In the genomic region with DNA sequence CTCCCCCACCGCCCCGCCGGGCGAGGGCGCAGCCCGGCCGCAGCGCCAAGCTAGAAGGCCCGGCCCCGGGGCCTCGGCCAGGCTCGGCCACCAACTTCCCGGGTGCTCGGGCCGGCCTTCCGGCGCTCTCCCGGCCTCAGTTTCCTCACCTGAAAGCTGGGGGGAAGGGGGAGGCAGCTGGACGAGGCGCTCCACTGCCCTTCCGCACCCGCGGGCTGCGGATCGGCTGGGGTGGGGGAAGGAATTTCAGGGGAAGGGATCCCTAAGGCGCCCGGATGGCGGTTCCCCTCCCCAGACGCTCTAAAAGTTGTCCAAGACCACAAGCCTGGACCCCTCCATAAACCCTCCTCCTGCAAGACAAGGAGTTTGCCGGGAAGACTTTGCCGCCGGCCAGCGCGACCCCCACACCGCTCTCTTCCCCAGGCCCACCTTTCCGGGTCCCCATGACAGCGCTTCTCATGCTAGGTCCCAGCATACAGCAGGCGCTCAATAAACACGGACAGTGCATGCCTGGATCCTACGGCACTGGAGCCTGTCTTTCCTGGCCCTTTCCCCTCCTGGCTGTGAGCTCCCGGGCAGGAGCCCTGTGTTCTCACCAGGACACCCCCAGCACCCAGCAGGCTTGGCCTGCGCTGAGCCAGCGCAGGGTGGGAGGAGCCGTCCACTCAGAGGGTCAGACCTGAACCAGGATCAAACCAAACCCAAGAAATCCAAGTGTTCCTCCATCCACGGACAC, we compare ENCODE assay signal across 11 cellular contexts. TPM values are rescaled to one million over a fixed set of nuclear protein-coding genes. Genes with fewer than 3 reads are reported as not detected.
DNase-seq lines count a peak whose midpoint lies in the region; ATAC-seq and TF ChIP-seq lines count a peak whose summit lies in the region.
"Had no signal": no experiment of that assay in that cellular context is flagged by ENCODE, and none has a peak within 500 bp of the region (broad histone marks: within the 10 kb centered on the region; RNA-seq: fewer than 3 reads in every experiment).

No MANE protein-coding gene starts in this region.

- peak overlapping the region; percentile 27 to 71 (median 47) for H3K4me3 Mint-ChIP-seq in CD4-positive, CD25-positive, alpha-beta regulatory T cell
- peak overlapping the region; percentile 57 for H3K4me3 Mint-ChIP-seq in glutamatergic neuron (ENCODE audit: unreplicated experiment)

- no peaks in the 10 kb centered on the region for H3K9me3 ChIP-seq in CD4-positive, CD25-positive, alpha-beta regulatory T cell (ENCODE audit: control insufficient read depth in 2 of 2, low read length in 2 of 2)
- H3K9me3 ChIP-seq in parathyroid adenoma (ENCODE audit: control insufficient read depth, low read length): no peaks in the 10 kb centered on the region

- CTCF ChIA-PET in RWPE1 (lab: Yijun Ruan, JAX): interaction anchor here (0.6 to 1.0 kb wide), 2 partner anchors 77 to 415 kb away, joined by 4 read pairs; no protein-coding TSS in a partner anchor

- H3K36me3 Mint-ChIP-seq in CD4-positive, CD25-positive, alpha-beta regulatory T cell: no peaks in the 10 kb centered on the region
- no peaks in the 10 kb centered on the region for H3K36me3 Mint-ChIP-seq in glutamatergic neuron (ENCODE audit: unreplicated experiment)

- no peak overlapping the region for H3K4me3 ChIP-seq in CD4-positive, CD25-positive, alpha-beta regulatory T cell (ENCODE audit: low read depth, low read length)
- peak overlapping the region; percentile 74 for H3K4me3 ChIP-seq in parathyroid adenoma (ENCODE audit: low read depth, low read length)

- peak overlapping the region; percentile 91 for H3K4me2 ChIP-seq in parathyroid adenoma (ENCODE audit: low read length)

- H3K27ac Mint-ChIP-seq in CD4-positive, CD25-positive, alpha-beta regulatory T cell: peak overlapping the region in 1 of 3 donors; percentile 62
- H3K27ac Mint-ChIP-seq in glutamatergic neuron (ENCODE audit: unreplicated experiment): no peak overlapping the region

- H3K36me3 ChIP-seq in CD4-positive, CD25-positive, alpha-beta regulatory T cell (ENCODE audit: control insufficient read depth, insufficient read depth, low read length): no peaks in the 10 kb centered on the region
- no peaks in the 10 kb centered on the region for H3K36me3 ChIP-seq in parathyroid adenoma (ENCODE audit: control insufficient read depth, insufficient read depth, low read length)

- peak overlapping the region; percentile 63 for H3K9ac ChIP-seq in parathyroid adenoma

- TF ChIP-seq CTCF in VCaP (conservative IDR thresholded peaks at IDR 0.05) (no peak), glutamatergic neuron (IDR thresholded peaks at IDR 0.05; ENCODE audit: partially characterized antibody, unreplicated experiment) (no peak), parathyroid adenoma (IDR thresholded peaks at IDR 0.05) (no peak), RWPE1 (conservative IDR thresholded peaks at IDR 0.05; ENCODE audit: low read depth) (no peak)

- peaks cover 13% of the 10 kb centered on the region for H3K4me1 ChIP-seq in CD4-positive, CD25-positive, alpha-beta regulatory T cell (ENCODE audit: control insufficient read depth, insufficient read depth, low read length, poor library complexity, severe bottlenecking)
- H3K4me1 ChIP-seq in parathyroid adenoma: peaks cover 5% of the 10 kb centered on the region

- peaks cover 0 to 13% (median 3%) of the 10 kb centered on the region in 4 donors for H3K4me1 Mint-ChIP-seq in CD4-positive, CD25-positive, alpha-beta regulatory T cell
- peaks cover 14% of the 10 kb centered on the region for H3K4me1 Mint-ChIP-seq in glutamatergic neuron (ENCODE audit: low read depth, unreplicated experiment)

- in situ Hi-C loops in G401 (cut with HindIII; ENCODE audit: low sequenced_read_pairs): no loop called here

- POLR2A ChIA-PET in RWPE1 (lab: Yijun Ruan, JAX; ENCODE audit: low non-redundant PET): no interaction called here

- ATAC-seq in CD4-positive, CD25-positive, alpha-beta regulatory T cell (ENCODE audit: low read depth in 2 of 2): no peak
- ATAC-seq: esophagus mucosa had no signal

- H3K9me3 Mint-ChIP-seq in CD4-positive, CD25-positive, alpha-beta regulatory T cell: peaks cover 0 to 2% (median 0%) of the 10 kb centered on the region in 7 donors
- H3K9me3 Mint-ChIP-seq in glutamatergic neuron (ENCODE audit: unreplicated experiment): no peaks in the 10 kb centered on the region

- no peaks in the 10 kb centered on the region for H3K27me3 ChIP-seq in CD4-positive, CD25-positive, alpha-beta regulatory T cell (ENCODE audit: control insufficient read depth, insufficient read depth, low read length)
- H3K27me3 ChIP-seq in parathyroid adenoma (ENCODE audit: control insufficient read depth, insufficient read depth, low read length): no peaks in the 10 kb centered on the region

- H2AFZ ChIP-seq in parathyroid adenoma: peak overlapping the region; percentile 84

- no peak overlapping the region for H3K27ac ChIP-seq in CD4-positive, CD25-positive, alpha-beta regulatory T cell (ENCODE audit: insufficient read depth, low read length, poor library complexity, severe bottlenecking)
- H3K27ac ChIP-seq in VCaP: peak overlapping the region; percentile 9; the same call in 1 of the 2 replicates
- no peak overlapping the region for H3K27ac ChIP-seq in parathyroid adenoma
- H3K27ac ChIP-seq in RWPE1: no peak overlapping the region

- peaks cover 57% of the 10 kb centered on the region for H3K27me3 Mint-ChIP-seq in CD4-positive, CD25-positive, alpha-beta regulatory T cell
- H3K27me3 Mint-ChIP-seq in glutamatergic neuron (ENCODE audit: unreplicated experiment): peaks cover 13% of the 10 kb centered on the region

- no peak for DNase-seq in CD4-positive, CD25-positive, alpha-beta regulatory T cell
- DNase-seq in glutamatergic neuron (no peak), RWPE1 (ENCODE audit: low spot score) (no peak), G401 (ENCODE audit: low spot score) (no peak), UCSD-AML1 (lab: John Stamatoyannopoulos, UW; ENCODE audit: unreplicated experiment) (no peak)
- no peak for DNase-seq in activated CD4-positive, CD25-positive, alpha-beta regulatory T cell (lab: John Stamatoyannopoulos, UW)
- DNase-seq: activated gamma-delta T cell treated with Interleukin-2 at 50 U/mL for 16 hours, NCI-H345 had no signal

- H3K79me2 ChIP-seq in parathyroid adenoma: peaks cover 9% of the 10 kb centered on the region

RNA-seq across cellular contexts. Expression of a gene that starts 18.1 kb away (rescaled TPM):
- 1.3 TPM for total RNA-seq in CD4-positive, CD25-positive, alpha-beta regulatory T cell
- under 1 TPM in 3 of 4 donors, not detected in 1; 0.29 to 0.53 (median 0.47) TPM for polyA plus RNA-seq in CD4-positive, CD25-positive, alpha-beta regulatory T cell
- total RNA-seq in glutamatergic neuron (ENCODE audit: unreplicated experiment): 7.0 TPM
- total RNA-seq in G401 (2014; rRNA removed; shearing (Covaris generic)): 0.31 and 1.3 TPM in 2 replicates
